In the genomic region with DNA sequence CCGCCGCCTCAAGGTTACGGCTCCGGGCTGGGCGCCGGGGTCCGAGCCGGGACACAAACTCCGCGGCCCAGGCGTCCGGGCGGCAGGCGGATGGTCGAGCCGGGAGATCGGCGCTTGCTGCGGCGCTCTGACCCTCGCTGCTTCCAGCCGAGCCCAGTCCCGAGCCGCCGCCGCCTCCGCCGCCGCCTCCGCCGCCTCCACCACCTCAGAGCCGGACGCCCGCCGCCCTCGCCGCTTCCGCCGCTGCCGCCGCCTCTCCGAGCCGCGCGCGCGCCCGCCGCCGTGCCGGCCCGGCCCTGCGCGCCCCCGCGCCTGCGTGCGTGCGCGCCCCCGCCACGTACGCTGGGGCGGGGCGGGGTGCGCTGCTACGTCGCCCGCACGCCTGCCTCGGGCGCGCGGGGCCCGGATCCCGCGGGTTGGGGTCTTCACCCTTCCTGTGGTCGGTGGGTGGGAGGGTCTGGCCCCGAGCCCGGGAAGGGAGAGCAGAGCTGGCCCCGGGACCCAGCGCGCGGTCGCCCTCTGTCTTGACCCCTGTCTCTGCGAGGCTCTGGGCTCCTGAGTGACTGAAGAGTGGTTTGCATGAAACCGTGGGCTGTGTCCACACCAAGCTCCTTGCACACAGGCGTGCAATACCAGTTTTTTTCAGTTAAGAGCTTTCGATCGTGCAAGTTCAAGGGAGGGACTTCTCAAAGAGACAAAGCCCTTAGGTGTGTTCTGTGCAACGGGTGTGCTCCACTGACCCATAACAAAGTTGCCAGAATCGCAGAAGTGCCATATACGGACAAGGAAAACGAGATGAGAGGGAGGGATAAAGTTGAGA, we compare ENCODE assay signal across 8 cellular contexts. TPM values are rescaled to one million over a fixed set of nuclear protein-coding genes. Genes with fewer than 3 reads are reported as not detected.
A peak's percentile ranks its signal among the peaks of the same experiment; 100 is the strongest.
DNase-seq lines count a peak whose midpoint lies in the region; TF ChIP-seq lines count a peak whose summit lies in the region.

Gene SMURF1, minus strand, starts transcription at position 256 of the 820 bp plus-strand sequence. CDS start 328 bp downstream, outside the sequence.

- H3K4me3 ChIP-seq in GM08714 (ENCODE audit: low read length) (peak within 1 kb of the TSS; percentile 83), MG63 (peak within 1 kb of the TSS; percentile 68), retinal pigment epithelial cell (ENCODE audit: low read length) (peak within 1 kb of the TSS; percentile 77)

- no peaks in the 10 kb centered on the region for H3K9me3 ChIP-seq in MG63

- DNase-seq in H4 (ENCODE audit: low spot score), result peak; percentile 32
- DNase-seq in MG63, result peak; percentile 64
- peak; percentile 44 to 90 (median 62) for DNase-seq in T-helper 2 cell
- peak; percentile 91 for DNase-seq in astrocyte of the hippocampus (ENCODE audit: low read depth, low spot score)
- DNase-seq in hypothalamus (lab: John Stamatoyannopoulos, UW), result peak in 45 of 51 donors; percentile 18 to 79 (median 47)
- DNase-seq in retinal pigment epithelial cell (ENCODE audit: low read depth), result no peak
- DNase-seq in cortex of kidney (lab: John Stamatoyannopoulos, UW), result no peak

- no peaks in the 10 kb centered on the region for H3K27me3 ChIP-seq in MG63

- no peak for TF ChIP-seq CTCF in retinal pigment epithelial cell (conservative IDR thresholded peaks at IDR 0.05; ENCODE audit: low read depth, low read length)

- no peaks in the 10 kb centered on the region for H3K36me3 ChIP-seq in MG63

RNA-seq across cellular contexts. Expression of gene SMURF1, which starts in this region (rescaled TPM):
- 14.6 and 19.0 TPM in 2 replicates for total RNA-seq in H4 (2014; rRNA removed; shearing (Covaris generic))
- total RNA-seq in MG63 (2014; rRNA removed; shearing (Covaris generic); ENCODE audit: low replicate concordance), result 14.2 and 15.5 TPM in 2 replicates

Comparison
In these comparisons a context has a peak if more than half of its experiments do, and no peak if none do; other contexts are left out.
1. DNase-seq: peak in H4 (single experiment), MG63 (single experiment), T-helper 2 cell (5 of 5), astrocyte of the hippocampus (single experiment) and hypothalamus (45 of 51); none in retinal pigment epithelial cell (single experiment) and cortex of kidney (single experiment).
2. Peak in every context shown above with its lines, with median percentiles within 50 percentile points of each other: H3K4me3 ChIP-seq.